ENCODE assay signal across 10 cellular contexts in genomic region chr15:70259640-70260066, GRCh38.
DNase-seq lines count a peak whose midpoint lies in the region; ATAC-seq, FAIRE-seq and TF ChIP-seq lines count a peak whose summit lies in the region.
"Had no signal": no experiment of that assay in that cellular context is flagged by ENCODE, and none has a peak within 500 bp of the region (broad histone marks: within the 10 kb centered on the region; RNA-seq: fewer than 3 reads in every experiment).

No MANE protein-coding gene starts in this region.

- TF ChIP-seq RAD21 in A549 (conservative IDR thresholded peaks at IDR 0.05 in 1 of 2, IDR thresholded peaks at IDR 0.05 in 1 of 2): peak; percentile 28 to 50; a peak in 3 of 5 replicates

- POLR2A ChIA-PET in A549 (lab: Yijun Ruan, JAX): no interaction called here

- ATAC-seq in A549: peak; percentile 33 to 81; a peak in 4 of 6 replicates

- FAIRE-seq in A549 (lab: Jason Lieb, UNC) (no peak), H54 (lab: Jason Lieb, UNC) (no peak)

- TF ChIP-seq EP300 in A549 (IDR thresholded peaks at IDR 0.05): no peak

- in situ Hi-C loops in SK-MEL-5 (cut with HindIII; ENCODE audit: low pct_unique_long_range_greater_than_20kb, low sequenced_read_pairs): no loop called here

- H3K4me3 ChIP-seq in A549 (no peak overlapping the region), fibroblast of mammary gland (ENCODE audit: control insufficient read depth, low read depth, low read length) (no peak overlapping the region)
- H3K4me3 ChIP-seq: left lung had no signal

- peak; percentile 42 to 62 for DNase-seq in A549 (ENCODE audit: low read depth in 1 of 2, low spot score in 1 of 2)
- DNase-seq in SK-MEL-5 (ENCODE audit: low read depth, low spot score): peak; percentile 46
- DNase-seq in fibroblast of mammary gland (ENCODE audit: low read depth): no peak
- no peak for DNase-seq in H54 (ENCODE audit: insufficient read length, low spot score)
- no peak for DNase-seq in NCI-H1436 treated with DMSO at 0.1 percent for 48 hours (lab: John Stamatoyannopoulos, UW)
- no peak for DNase-seq in mesenteric fat pad (ENCODE audit: low spot score)
- no peak for DNase-seq in NCI-H1417 treated with DMSO at 0.1 percent for 48 hours (lab: John Stamatoyannopoulos, UW)
- DNase-seq: NCI-H1436 had no signal

- TF ChIP-seq POLR2A in A549 (IDR thresholded peaks at IDR 0.05; ENCODE audit: low read length) (no peak), H54 (IDR thresholded peaks at IDR 0.05; ENCODE audit: low read depth, low read length) (no peak)

- no peaks in the 10 kb centered on the region for H3K4me1 ChIP-seq in A549

- no peak overlapping the region for H3K27ac ChIP-seq in A549

- WGBS in A549 (ENCODE audit: missing lambda C conversion rate): 67% methylated on average over 6 of the region's 6 CpGs

- CTCF ChIA-PET in A549 (lab: Yijun Ruan, JAX): interaction anchor here (0.9 to 4.7 kb wide), 9 partner anchors 9 to 326 kb away, joined by 3 to 23 read pairs (median 4); no protein-coding TSS in a partner anchor

- no peak overlapping the region for H3K4me2 ChIP-seq in A549

- H3K9me3 ChIP-seq in A549: no peaks in the 10 kb centered on the region
- H3K9me3 ChIP-seq: left lung had no signal

- TF ChIP-seq CTCF in A549 (IDR thresholded peaks at IDR 0.05) (peak; percentile 26; the same call in 2 of the 3 replicates), GM12872 (IDR thresholded peaks at IDR 0.05; ENCODE audit: insufficient read depth, low read depth, low read length) (peak; percentile 55; the same call in 2 of the 3 replicates), fibroblast of mammary gland (conservative IDR thresholded peaks at IDR 0.05; ENCODE audit: control insufficient read depth, insufficient read depth, low read depth, low read length) (peak; percentile 9)

TF ChIP-seq in A549, 52 proteins besides CTCF, POLR2A, EP300 and RAD21:
- TF ChIP-seq HEYL (CRISPR knock-in tag; IDR thresholded peaks at IDR 0.05): no peak
- no peak for TF ChIP-seq FOSB (CRISPR knock-in tag; IDR thresholded peaks at IDR 0.05)
- TF ChIP-seq, protein P1, sequence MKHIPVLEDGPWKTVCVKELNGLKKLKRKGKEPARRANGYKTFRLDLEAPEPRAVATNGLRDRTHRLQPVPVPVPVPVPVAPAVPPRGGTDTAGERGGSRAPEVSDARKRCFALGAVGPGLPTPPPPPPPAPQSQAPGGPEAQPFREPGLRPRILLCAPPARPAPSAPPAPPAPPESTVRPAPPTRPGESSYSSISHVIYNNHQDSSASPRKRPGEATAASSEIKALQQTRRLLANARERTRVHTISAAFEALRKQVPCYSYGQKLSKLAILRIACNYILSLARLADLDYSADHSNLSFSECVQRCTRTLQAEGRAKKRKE (CRISPR knock-in tag; IDR thresholded peaks at IDR 0.05; ENCODE audit: low read depth): no peak
- TF ChIP-seq NPAS2 (CRISPR knock-in tag; IDR thresholded peaks at IDR 0.05; ENCODE audit: borderline replicate concordance): no peak
- no peak for TF ChIP-seq RARB (CRISPR knock-in tag; IDR thresholded peaks at IDR 0.05)
- no peak for TF ChIP-seq CEBPB (IDR thresholded peaks at IDR 0.05)
- TF ChIP-seq, protein P2, sequence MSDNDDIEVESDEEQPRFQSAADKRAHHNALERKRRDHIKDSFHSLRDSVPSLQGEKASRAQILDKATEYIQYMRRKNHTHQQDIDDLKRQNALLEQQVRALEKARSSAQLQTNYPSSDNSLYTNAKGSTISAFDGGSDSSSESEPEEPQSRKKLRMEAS (IDR thresholded peaks at IDR 0.05): no peak
- no peak for TF ChIP-seq ZC3H11A (IDR thresholded peaks at IDR 0.05)
- TF ChIP-seq MYC (IDR thresholded peaks at IDR 0.05; ENCODE audit: borderline replicate concordance, low read length): no peak
- TF ChIP-seq POLR2AphosphoS2 (conservative IDR thresholded peaks at IDR 0.05; ENCODE audit: low read length): no peak
- TF ChIP-seq, protein P3, sequence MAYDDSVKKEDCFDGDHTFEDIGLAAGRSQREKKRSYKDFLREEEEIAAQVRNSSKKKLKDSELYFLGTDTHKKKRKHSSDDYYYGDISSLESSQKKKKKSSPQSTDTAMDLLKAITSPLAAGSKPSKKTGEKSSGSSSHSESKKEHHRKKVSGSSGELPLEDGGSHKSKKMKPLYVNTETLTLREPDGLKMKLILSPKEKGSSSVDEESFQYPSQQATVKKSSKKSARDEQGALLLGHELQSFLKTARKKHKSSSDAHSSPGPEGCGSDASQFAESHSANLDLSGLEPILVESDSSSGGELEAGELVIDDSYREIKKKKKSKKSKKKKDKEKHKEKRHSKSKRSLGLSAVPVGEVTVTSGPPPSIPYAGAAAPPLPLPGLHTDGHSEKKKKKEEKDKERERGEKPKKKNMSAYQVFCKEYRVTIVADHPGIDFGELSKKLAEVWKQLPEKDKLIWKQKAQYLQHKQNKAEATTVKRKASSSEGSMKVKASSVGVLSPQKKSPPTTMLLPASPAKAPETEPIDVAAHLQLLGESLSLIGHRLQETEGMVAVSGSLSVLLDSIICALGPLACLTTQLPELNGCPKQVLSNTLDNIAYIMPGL (CRISPR knock-in tag; IDR thresholded peaks at IDR 0.05; ENCODE audit: borderline replicate concordance): no peak
- TF ChIP-seq ZNF302 (CRISPR knock-in tag; IDR thresholded peaks at IDR 0.05): no peak
- no peak for TF ChIP-seq FOSL2 (IDR thresholded peaks at IDR 0.05)
- TF ChIP-seq FOSL2 (CRISPR knock-in tag; IDR thresholded peaks at IDR 0.05): no peak
- no peak for TF ChIP-seq ZSCAN20 (CRISPR knock-in tag; IDR thresholded peaks at IDR 0.05)
- TF ChIP-seq RFX5 (IDR thresholded peaks at IDR 0.05): no peak
- no peak for TF ChIP-seq TFCP2L1 (CRISPR knock-in tag; IDR thresholded peaks at IDR 0.05)
- no peak for TF ChIP-seq SREBF2 (IDR thresholded peaks at IDR 0.05)
- TF ChIP-seq EHF (CRISPR knock-in tag; IDR thresholded peaks at IDR 0.05): no peak
- TF ChIP-seq KDM5A (IDR thresholded peaks at IDR 0.05): no peak
- TF ChIP-seq KDM1A (IDR thresholded peaks at IDR 0.05; ENCODE audit: low read depth): no peak

Comparison
In these comparisons a context has a peak if more than half of its experiments do, and no peak if none do; other contexts are left out.
1. DNase-seq: peak in A549 (2 of 2) and SK-MEL-5 (single experiment); none in fibroblast of mammary gland (single experiment), H54 (single experiment), NCI-H1436 treated with DMSO at 0.1 percent for 48 hours (single experiment), mesenteric fat pad (single experiment) and NCI-H1417 treated with DMSO at 0.1 percent for 48 hours (single experiment).
2. Peak in every context shown above with its lines, with median percentiles within 50 percentile points of each other: CTCF ChIP-seq.